Comparison of ENCODE assay signal across 8 cellular contexts in genomic region chr2:157627594-157628281, GRCh38. TPM values are rescaled to one million over a fixed set of nuclear protein-coding genes. Genes with fewer than 3 reads are reported as not detected.
A peak's percentile ranks its signal among the peaks of the same experiment; 100 is the strongest.
DNase-seq lines count a peak whose midpoint lies in the region; ATAC-seq and TF ChIP-seq lines count a peak whose summit lies in the region.

No MANE protein-coding gene starts in this region.

- no peaks in the 10 kb centered on the region for H3K36me3 Mint-ChIP-seq in activated naive CD8-positive, alpha-beta T cell treated with anti-CD3 and anti-CD28 coated beads, Interleukin-2, amount 50 U/mL, for 24 hours (ENCODE audit: low read depth)
- H3K36me3 Mint-ChIP-seq in immature natural killer cell, result no peaks in the 10 kb centered on the region

- H3K9me3 Mint-ChIP-seq in activated naive CD8-positive, alpha-beta T cell treated with anti-CD3 and anti-CD28 coated beads, Interleukin-2, amount 50 U/mL, for 24 hours, result peaks cover 4% of the 10 kb centered on the region
- no peaks in the 10 kb centered on the region for H3K9me3 Mint-ChIP-seq in immature natural killer cell

- peaks cover 28% of the 10 kb centered on the region for H3K4me1 Mint-ChIP-seq in activated naive CD8-positive, alpha-beta T cell treated with anti-CD3 and anti-CD28 coated beads, Interleukin-2, amount 50 U/mL, for 24 hours
- H3K4me1 Mint-ChIP-seq in immature natural killer cell, result peaks cover 18 to 28% of the 10 kb centered on the region in 2 donors

- H3F3A ChIP-seq in PC-3 (ENCODE audit: low read length, unreplicated experiment), result no peaks in the 10 kb centered on the region

- H4K20me1 ChIP-seq in PC-3 (ENCODE audit: low read length), result no peaks in the 10 kb centered on the region

- peaks cover 9% of the 10 kb centered on the region; the same call in 1 of the 2 replicates for H3K4me1 ChIP-seq in PC-3 (ENCODE audit: insufficient read depth, low read length)

- peak; percentile 36 for DNase-seq in NCI-H146 (lab: John Stamatoyannopoulos, UW)
- no peak for DNase-seq in NCI-H146 treated with DMSO at 0.1 percent for 48 hours (lab: John Stamatoyannopoulos, UW; ENCODE audit: unreplicated experiment)
- DNase-seq in PC-3, result peak; percentile 16
- peak; percentile 60 for DNase-seq in activated naive CD8-positive, alpha-beta T cell treated with anti-CD3 and anti-CD28 coated beads, Interleukin-2, amount 50 U/mL, for 24 hours
- DNase-seq in immature natural killer cell, result peak in 1 of 3 donors; percentile 8
- peak; percentile 6 to 35 (median 18) for DNase-seq in stimulated activated CD4-positive, alpha-beta T cell treated with anti-CD3 and anti-CD28 coated beads, Interleukin-1b, Interleukin-23, amount 100 ng/mL, for 24 hours (ENCODE audit: low read depth in 4 of 4, low spot score in 1 of 4)
- no peak for DNase-seq in SKM-1 treated with dmso at 0.1 percent for 144 hours (lab: John Stamatoyannopoulos, UW; ENCODE audit: unreplicated experiment)
- DNase-seq in NAMALWA (ENCODE audit: low spot score), result no peak

- no TSS peak for BruUV-seq in PC-3 (replicated peaks; lab: Mats Ljungman, UMichigan)

- H3K4me3 Mint-ChIP-seq in activated naive CD8-positive, alpha-beta T cell treated with anti-CD3 and anti-CD28 coated beads, Interleukin-2, amount 50 U/mL, for 24 hours, result peak overlapping the region; percentile 77
- H3K4me3 Mint-ChIP-seq in immature natural killer cell, result peak overlapping the region; percentile 73 to 85 (median 80)

- H3K9me3 ChIP-seq in PC-3 (ENCODE audit: low read length), result no peaks in the 10 kb centered on the region

- peaks cover 24% of the 10 kb centered on the region for H3K27me3 Mint-ChIP-seq in activated naive CD8-positive, alpha-beta T cell treated with anti-CD3 and anti-CD28 coated beads, Interleukin-2, amount 50 U/mL, for 24 hours
- peaks cover 5 to 10% (median 8%) of the 10 kb centered on the region in 3 donors for H3K27me3 Mint-ChIP-seq in immature natural killer cell (ENCODE audit: low read depth in 3 of 3)

- CTCF ChIA-PET in PC-3 (lab: Charles Lee), result interaction anchor here (0.6 kb wide), 1 partner anchor 279 kb away, joined by 3 read pairs; no protein-coding TSS in a partner anchor

- H2AFZ ChIP-seq in PC-3 (ENCODE audit: low read length), result peak overlapping the region; percentile 98

- peak overlapping the region; percentile 61 for H3K27ac Mint-ChIP-seq in activated naive CD8-positive, alpha-beta T cell treated with anti-CD3 and anti-CD28 coated beads, Interleukin-2, amount 50 U/mL, for 24 hours
- peak overlapping the region in 2 of 6 donors; percentile 6 to 35 for H3K27ac Mint-ChIP-seq in immature natural killer cell

- H3K36me3 ChIP-seq in PC-3 (ENCODE audit: low read depth, low read length), result no peaks in the 10 kb centered on the region

- H3K4me3 ChIP-seq in PC-3 (ENCODE audit: low read length), result peak overlapping the region; percentile 71

- ATAC-seq in PC-3, result no peak
- peak; percentile 76 for ATAC-seq in activated naive CD8-positive, alpha-beta T cell treated with anti-CD3 and anti-CD28 coated beads, Interleukin-2, amount 50 U/mL, for 24 hours

- POLR2A ChIA-PET in PC-3 (lab: Charles Lee; ENCODE audit: unreplicated experiment), result no interaction called here

- no peak overlapping the region for H3K27ac ChIP-seq in PC-3 (ENCODE audit: low read length)

- no peak for TF ChIP-seq CTCF in PC-3 (conservative IDR thresholded peaks at IDR 0.05; ENCODE audit: low read depth, low read length)

- intact Hi-C loops in PC-3 (cut with micrococcal nuclease), result loop anchor here (5.0 to 10.0 kb wide), 3 partner anchors 107 to 385 kb away; no protein-coding TSS in a partner anchor

- H3K27me3 ChIP-seq in PC-3 (ENCODE audit: low read length), result peaks cover 26% of the 10 kb centered on the region

- H3K79me2 ChIP-seq in PC-3 (ENCODE audit: low read length), result no peaks in the 10 kb centered on the region

- H3K4me2 ChIP-seq in PC-3 (ENCODE audit: low read length), result peak overlapping the region; percentile 99

- no peaks in the 10 kb centered on the region for H3K9me2 ChIP-seq in PC-3 (replicated peaks; ENCODE audit: low read length)

- no peak overlapping the region for H3K9ac ChIP-seq in PC-3 (ENCODE audit: low read length)

RNA-seq across cellular contexts. Expression of gene ACVR1C, which starts 0.9 kb away (rescaled TPM):
- 0.17 and 0.40 TPM in 2 replicates for total RNA-seq in PC-3 (2014; rRNA removed)
- polyA plus RNA-seq in immature natural killer cell, result not detected

Comparison
In these comparisons a context has a peak if more than half of its experiments do, and no peak if none do; other contexts are left out.
1. DNase-seq: peak in NCI-H146 (single experiment), PC-3 (single experiment), activated naive CD8-positive, alpha-beta T cell treated with anti-CD3 and anti-CD28 coated beads, Interleukin-2, amount 50 U/mL, for 24 hours (single experiment) and stimulated activated CD4-positive, alpha-beta T cell treated with anti-CD3 and anti-CD28 coated beads, Interleukin-1b, Interleukin-23, amount 100 ng/mL, for 24 hours (4 of 4); none in NCI-H146 treated with DMSO at 0.1 percent for 48 hours (single experiment), SKM-1 treated with dmso at 0.1 percent for 144 hours (single experiment) and NAMALWA (single experiment).